Comparison of ENCODE assay signal across 1 cellular context in the genomic region with DNA sequence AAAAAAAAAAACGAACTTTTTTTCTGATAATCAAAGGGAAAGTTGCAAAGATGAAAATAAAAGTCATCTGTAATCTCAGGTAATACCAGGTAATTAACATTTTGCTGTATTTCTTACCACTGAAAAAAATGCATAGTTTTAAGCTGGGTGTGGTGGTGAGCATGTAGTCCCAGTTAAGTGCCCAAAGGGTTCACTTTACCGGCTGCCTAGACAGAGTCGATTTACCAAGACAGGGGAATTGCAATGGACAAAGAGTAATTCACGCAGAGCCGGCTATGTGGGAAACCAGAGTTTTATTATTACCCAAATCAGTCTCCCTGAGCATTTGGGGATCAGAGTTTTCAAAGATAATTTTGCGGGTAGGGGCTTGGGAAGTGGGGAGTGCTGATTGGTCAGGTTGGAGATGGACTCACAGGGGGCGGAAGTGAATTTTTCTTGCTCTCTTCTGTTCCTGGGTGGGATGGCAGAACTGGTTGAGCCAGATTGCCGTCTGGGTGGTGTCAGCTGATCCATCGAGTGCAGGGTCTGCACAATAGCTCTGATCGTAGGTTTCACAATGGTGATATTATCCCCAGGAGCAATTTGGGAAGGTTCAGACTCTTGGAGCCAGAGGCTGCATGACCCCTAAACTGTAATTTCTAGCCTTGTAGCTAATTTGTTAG.
TF ChIP-seq lines count a peak whose summit lies in the region.

No MANE protein-coding gene starts in this region.

TF ChIP-seq in WTC11, 78 proteins besides CTCF, POLR2A, EP300 and RAD21 (continued from another document):
- TF ChIP-seq, protein P1, sequence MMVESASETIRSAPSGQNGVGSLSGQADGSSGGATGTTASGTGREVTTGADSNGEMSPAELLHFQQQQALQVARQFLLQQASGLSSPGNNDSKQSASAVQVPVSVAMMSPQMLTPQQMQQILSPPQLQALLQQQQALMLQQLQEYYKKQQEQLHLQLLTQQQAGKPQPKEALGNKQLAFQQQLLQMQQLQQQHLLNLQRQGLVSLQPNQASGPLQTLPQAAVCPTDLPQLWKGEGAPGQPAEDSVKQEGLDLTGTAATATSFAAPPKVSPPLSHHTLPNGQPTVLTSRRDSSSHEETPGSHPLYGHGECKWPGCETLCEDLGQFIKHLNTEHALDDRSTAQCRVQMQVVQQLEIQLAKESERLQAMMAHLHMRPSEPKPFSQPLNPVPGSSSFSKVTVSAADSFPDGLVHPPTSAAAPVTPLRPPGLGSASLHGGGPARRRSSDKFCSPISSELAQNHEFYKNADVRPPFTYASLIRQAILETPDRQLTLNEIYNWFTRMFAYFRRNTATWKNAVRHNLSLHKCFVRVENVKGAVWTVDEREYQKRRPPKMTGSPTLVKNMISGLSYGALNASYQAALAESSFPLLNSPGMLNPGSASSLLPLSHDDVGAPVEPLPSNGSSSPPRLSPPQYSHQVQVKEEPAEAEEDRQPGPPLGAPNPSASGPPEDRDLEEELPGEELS (CRISPR knock-in tag; IDR thresholded peaks at IDR 0.05): 0 out of 2 replicates have a peak, but pooled peaks have one; percentile 28
- TF ChIP-seq ZNF671 (CRISPR knock-in tag; IDR thresholded peaks at IDR 0.05) (no peak), TP53 (CRISPR knock-in tag; IDR thresholded peaks at IDR 0.05) (no peak), NR1H2 (CRISPR knock-in tag; IDR thresholded peaks at IDR 0.05) (no peak)
